31 cellular contexts compared by ENCODE assay signal in the genomic region with DNA sequence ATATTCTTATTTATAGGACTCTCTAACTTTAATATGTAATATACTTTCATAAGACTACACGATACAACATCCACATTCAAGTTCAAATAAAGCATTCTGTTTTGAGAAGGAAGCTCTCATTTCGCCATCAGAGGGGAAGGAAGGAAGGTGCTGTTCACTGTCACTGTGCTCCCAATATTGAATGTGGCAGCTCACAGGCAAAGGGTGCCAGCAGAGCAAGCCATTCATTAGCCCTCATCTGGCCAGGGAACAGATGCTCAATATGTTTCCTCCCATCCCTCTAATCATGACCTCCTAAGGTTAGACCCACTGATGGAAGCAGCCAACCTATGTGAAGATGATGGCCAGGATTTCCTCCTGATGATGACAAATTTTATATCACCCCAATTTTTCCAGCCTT.
"Had no signal": no experiment of that assay in that cellular context is flagged by ENCODE, and none has a peak within 500 bp of the region (broad histone marks: within the 10 kb centered on the region; RNA-seq: fewer than 3 reads in every experiment).

No MANE protein-coding gene starts in this region.

- H3K27ac ChIP-seq: Peyer's patch, SJSA1, WERI-Rb-1 had no signal

- ATAC-seq: activated CD8-positive, alpha-beta memory T cell treated with anti-CD3 and anti-CD28 coated beads, Interleukin-2, amount 10 ng/mL, durations not matched to agents 7 days and 5 days; activated naive CD8-positive, alpha-beta T cell treated with anti-CD3 and anti-CD28 coated beads, Interleukin-2, amount 50 U/mL, for 24 hours; PC-3 had no signal

- H3K27ac Mint-ChIP-seq: activated CD4-positive, alpha-beta memory T cell treated with anti-CD3 and anti-CD28 coated beads, Interleukin-2, amount 10 ng/mL, durations not matched to agents 7 days and 5 days; activated CD8-positive, alpha-beta memory T cell treated with anti-CD3 and anti-CD28 coated beads, Interleukin-2, amount 10 ng/mL, durations not matched to agents 7 days and 5 days; activated naive CD4-positive, alpha-beta T cell treated with anti-CD3 and anti-CD28 coated beads, Interleukin-2, amount 10 ng/mL, durations not matched to agents 7 days and 5 days; activated naive CD8-positive, alpha-beta T cell; activated naive CD8-positive, alpha-beta T cell treated with anti-CD3 and anti-CD28 coated beads, Interleukin-2, amount 50 U/mL, for 24 hours had no signal

- H3K27me3 ChIP-seq: Peyer's patch, SJSA1 had no signal

- H3K4me1 ChIP-seq: Peyer's patch had no signal

- FAIRE-seq: bronchial epithelial cell had no signal

- H3K9me3 Mint-ChIP-seq: activated CD4-positive, alpha-beta memory T cell treated with anti-CD3 and anti-CD28 coated beads, Interleukin-2, amount 10 ng/mL, durations not matched to agents 7 days and 5 days; activated naive CD4-positive, alpha-beta T cell treated with anti-CD3 and anti-CD28 coated beads, Interleukin-2, amount 10 ng/mL, durations not matched to agents 7 days and 5 days; activated naive CD8-positive, alpha-beta T cell treated with anti-CD3 and anti-CD28 coated beads, Interleukin-2, amount 50 U/mL, for 24 hours; brain had no signal

- H3K9me3 ChIP-seq: Peyer's patch, SJSA1 had no signal

- H3K4me3 ChIP-seq: Peyer's patch, SJSA1 had no signal

- H3K4me3 Mint-ChIP-seq: activated CD4-positive, alpha-beta memory T cell treated with anti-CD3 and anti-CD28 coated beads, Interleukin-2, amount 10 ng/mL, durations not matched to agents 7 days and 5 days; activated CD8-positive, alpha-beta memory T cell treated with anti-CD3 and anti-CD28 coated beads, Interleukin-2, amount 10 ng/mL, durations not matched to agents 7 days and 5 days; activated naive CD4-positive, alpha-beta T cell treated with anti-CD3 and anti-CD28 coated beads, Interleukin-2, amount 10 ng/mL, durations not matched to agents 7 days and 5 days; activated naive CD8-positive, alpha-beta T cell; activated naive CD8-positive, alpha-beta T cell treated with anti-CD3 and anti-CD28 coated beads, Interleukin-2, amount 50 U/mL, for 24 hours; brain had no signal

- H3K4me1 Mint-ChIP-seq: activated CD4-positive, alpha-beta memory T cell treated with anti-CD3 and anti-CD28 coated beads, Interleukin-2, amount 10 ng/mL, durations not matched to agents 7 days and 5 days; activated CD8-positive, alpha-beta memory T cell treated with anti-CD3 and anti-CD28 coated beads, Interleukin-2, amount 10 ng/mL, durations not matched to agents 7 days and 5 days; activated naive CD4-positive, alpha-beta T cell treated with anti-CD3 and anti-CD28 coated beads, Interleukin-2, amount 10 ng/mL, durations not matched to agents 7 days and 5 days; activated naive CD8-positive, alpha-beta T cell treated with anti-CD3 and anti-CD28 coated beads, Interleukin-2, amount 50 U/mL, for 24 hours had no signal

- H3K36me3 Mint-ChIP-seq: activated naive CD4-positive, alpha-beta T cell treated with anti-CD3 and anti-CD28 coated beads, Interleukin-2, amount 10 ng/mL, durations not matched to agents 7 days and 5 days; activated naive CD8-positive, alpha-beta T cell had no signal

- DNase-seq: activated CD4-positive, alpha-beta memory T cell treated with anti-CD3 and anti-CD28 coated beads, Interleukin-2, amount 10 ng/mL, durations not matched to agents 7 days and 5 days; activated CD4-positive, alpha-beta T cell treated with anti-CD3 and anti-CD28 coated beads for 1 hour; activated CD4-positive, alpha-beta T cell treated with anti-CD3 and anti-CD28 coated beads for 48 hours; activated CD4-positive, CD25-positive, alpha-beta regulatory T cell; activated CD8-positive, alpha-beta memory T cell treated with anti-CD3 and anti-CD28 coated beads for 24 hours; activated CD8-positive, alpha-beta memory T cell treated with anti-CD3 and anti-CD28 coated beads, Interleukin-2, amount 10 ng/mL, durations not matched to agents 7 days and 5 days; activated CD8-positive, alpha-beta memory T cell treated with anti-CD3 and anti-CD28 coated beads, Interleukin-2, amount 50 U/mL, for 48 hours; activated effector memory CD4-positive, alpha-beta T cell treated with Interleukin-2 at 50 U/mL for 16 hours; activated naive CD4-positive, alpha-beta T cell treated with anti-CD3 and anti-CD28 coated beads, Interleukin-2, amount 10 ng/mL, durations not matched to agents 7 days and 5 days; activated naive CD8-positive, alpha-beta T cell treated with anti-CD3 and anti-CD28 coated beads, Interleukin-2, amount 50 U/mL, for 24 hours; activated T-cell treated with anti-CD3 and anti-CD28 coated beads, Interleukin-2, amount 50 U/mL, for 48 hours; anterior cingulate cortex; caudate nucleus; NCI-H1105; NCI-H1417 treated with DMSO at 0.1 percent for 48 hours; NCI-H1930; NCI-H2081 treated with DMSO at 0.1 percent for 48 hours; NCI-H345; NCI-H524 treated with DMSO at 0.1 percent for 48 hours; NCI-H748 treated with DMSO at 0.1 percent for 48 hours; NK-92 treated with Interleukin-12 subunit alpha and Interleukin-12 subunit beta, amount 100 ng/mL, for 24 hours; PC-3; Peyer's patch; RPMI8226; SHP77 treated with DMSO at 0.1 percent for 48 hours; T1000; WERI-Rb-1 had no signal

- H3K27me3 Mint-ChIP-seq: activated CD4-positive, alpha-beta memory T cell treated with anti-CD3 and anti-CD28 coated beads, Interleukin-2, amount 10 ng/mL, durations not matched to agents 7 days and 5 days; activated CD8-positive, alpha-beta memory T cell treated with anti-CD3 and anti-CD28 coated beads, Interleukin-2, amount 10 ng/mL, durations not matched to agents 7 days and 5 days; activated naive CD4-positive, alpha-beta T cell treated with anti-CD3 and anti-CD28 coated beads, Interleukin-2, amount 10 ng/mL, durations not matched to agents 7 days and 5 days; activated naive CD8-positive, alpha-beta T cell; activated naive CD8-positive, alpha-beta T cell treated with anti-CD3 and anti-CD28 coated beads, Interleukin-2, amount 50 U/mL, for 24 hours; brain had no signal
